In the genomic region with DNA sequence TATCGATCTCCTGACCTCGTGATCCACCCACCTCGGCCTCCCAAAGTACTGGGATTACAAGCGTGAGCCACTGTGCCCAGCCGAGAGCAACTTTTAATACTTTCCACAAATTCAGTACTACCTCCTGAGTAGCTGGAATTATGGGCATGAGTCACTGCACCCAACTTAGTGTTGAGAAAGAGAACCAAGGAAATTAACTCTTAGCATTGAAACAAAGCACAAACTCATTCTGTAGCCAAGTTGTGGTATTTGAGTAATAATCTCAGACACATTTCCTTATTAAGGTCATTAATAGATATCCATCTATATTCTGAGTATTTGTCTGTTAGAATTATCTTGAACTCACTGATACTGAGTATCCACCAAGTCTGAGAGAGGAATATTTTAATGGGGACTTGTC, we compare ENCODE assay signal across 26 cellular contexts. TPM values are rescaled to one million over a fixed set of nuclear protein-coding genes. Genes with fewer than 3 reads are reported as not detected.
DNase-seq lines count a peak whose midpoint lies in the region; ATAC-seq, FAIRE-seq and TF ChIP-seq lines count a peak whose summit lies in the region.
"Had no signal": no experiment of that assay in that cellular context is flagged by ENCODE, and none has a peak within 500 bp of the region (broad histone marks: within the 10 kb centered on the region; RNA-seq: fewer than 3 reads in every experiment).

No MANE protein-coding gene starts in this region.

- no peak overlapping the region for H3K4me3 Mint-ChIP-seq in astrocyte (ENCODE audit: unreplicated experiment)
- H3K4me3 Mint-ChIP-seq: HFFc6, IgD-negative memory B cell, T-cell had no signal

- no peak overlapping the region for H3K27ac Mint-ChIP-seq in astrocyte (ENCODE audit: unreplicated experiment)
- H3K27ac Mint-ChIP-seq: HFFc6, IgD-negative memory B cell, T-cell had no signal

- H3K27ac ChIP-seq in C4-2B (peak overlapping the region; percentile 15; the same call in 1 of the 2 replicates), astrocyte (ENCODE audit: low read depth, low read length) (no peak overlapping the region)
- H3K27ac ChIP-seq: KMS-11, SJSA1 had no signal

- H4K20me1 ChIP-seq in astrocyte (ENCODE audit: insufficient read depth, low read length): no peaks in the 10 kb centered on the region

- TF ChIP-seq CTCF in C4-2B (conservative IDR thresholded peaks at IDR 0.05): no peak
- no peak for TF ChIP-seq CTCF in astrocyte (IDR thresholded peaks at IDR 0.05; ENCODE audit: insufficient read depth, low read depth, low read length)

- ATAC-seq in HG03520 (IDR thresholded peaks at IDR 0.05; ENCODE audit: unreplicated experiment): no peak
- ATAC-seq: T-cell had no signal

- no peak overlapping the region for H2AFZ ChIP-seq in astrocyte (ENCODE audit: low read depth, low read length)

- no peaks in the 10 kb centered on the region for H3K4me1 ChIP-seq in astrocyte (ENCODE audit: insufficient read depth, low read length)
- H3K4me1 ChIP-seq: BE2C, SJSA1 had no signal

- H3K79me2 ChIP-seq in astrocyte (ENCODE audit: insufficient read depth, low read length): no peaks in the 10 kb centered on the region

- no peaks in the 10 kb centered on the region for H3K9me3 Mint-ChIP-seq in astrocyte (ENCODE audit: unreplicated experiment)
- H3K9me3 Mint-ChIP-seq: HFFc6, IgD-negative memory B cell, T-cell had no signal

- peak; percentile 42 for DNase-seq in M059J (ENCODE audit: low read depth)
- DNase-seq in astrocyte (ENCODE audit: low read depth): peak; percentile 32
- DNase-seq in fibroblast of peridontal ligament (ENCODE audit: extremely low read depth): peak; percentile 6
- DNase-seq in SKM-1 treated with dmso at 0.1 percent for 144 hours (lab: John Stamatoyannopoulos, UW; ENCODE audit: unreplicated experiment): no peak
- no peak for DNase-seq in stimulated activated CD4-positive, alpha-beta T cell treated with anti-CD3 and anti-CD28 coated beads, Interleukin-4, amount 100 ng/mL, for 1 hour
- DNase-seq in HEK293T (ENCODE audit: extremely low spot score): no peak
- DNase-seq: 8988T, ACHN, BE2C, H7, HFFc6, NCI-H1694 treated with DMSO at 0.1 percent for 48 hours, NCI-H2081, NCI-H2227 treated with DMSO at 0.1 percent for 48 hours, NCI-H510A, NCI-H69, Right ventricle myocardium superior, RPMI8226, T-cell had no signal

- no peaks in the 10 kb centered on the region for H3K27me3 Mint-ChIP-seq in astrocyte (ENCODE audit: low read depth, unreplicated experiment)

- H3K9me3 ChIP-seq in astrocyte (ENCODE audit: insufficient read depth, low read depth, low read length): no peaks in the 10 kb centered on the region
- H3K9me3 ChIP-seq: BE2C, SJSA1 had no signal

- no peaks in the 10 kb centered on the region for H3K36me3 Mint-ChIP-seq in astrocyte (ENCODE audit: low read depth, unreplicated experiment)
- H3K36me3 Mint-ChIP-seq: IgD-negative memory B cell, T-cell had no signal

- no peak overlapping the region for H3K4me2 ChIP-seq in astrocyte (ENCODE audit: low read length)
- H3K4me2 ChIP-seq: KMS-11 had no signal

- no peak overlapping the region for H3K9ac ChIP-seq in astrocyte (ENCODE audit: low read length)
- H3K9ac ChIP-seq: KMS-11 had no signal

- no peak overlapping the region for H3K4me3 ChIP-seq in astrocyte (ENCODE audit: insufficient read depth, low read depth, low read length)
- H3K4me3 ChIP-seq: SJSA1 had no signal

- CTCF ChIA-PET in HEK293T (lab: Yijun Ruan, JAX): no interaction called here

- peaks cover 11% of the 10 kb centered on the region for H3K4me1 Mint-ChIP-seq in astrocyte (ENCODE audit: low read depth, unreplicated experiment)
- H3K4me1 Mint-ChIP-seq: IgD-negative memory B cell, T-cell had no signal

- H3K36me3 ChIP-seq in astrocyte (ENCODE audit: insufficient read depth, low read length): no peaks in the 10 kb centered on the region
- H3K36me3 ChIP-seq: BE2C, SJSA1 had no signal

- no peak for FAIRE-seq in astrocyte (lab: Jason Lieb, UNC)
- FAIRE-seq: D721Med, GM18507 had no signal

- POLR2A ChIA-PET in HEK293T (lab: Yijun Ruan, JAX): no interaction called here

- H3K27me3 ChIP-seq in astrocyte (ENCODE audit: insufficient read depth, low read length): no peaks in the 10 kb centered on the region
- H3K27me3 ChIP-seq: BE2C had no signal

TF ChIP-seq in HEK293T, 16 proteins besides CTCF, POLR2A, EP300 and RAD21:
- no peak for TF ChIP-seq SP1 (IDR thresholded peaks at IDR 0.05)

RNA-seq across cellular contexts. Expression of a gene that starts 14.3 kb away (rescaled TPM):
- total RNA-seq in M059J (2014; rRNA removed; shearing (Covaris generic)): 6.2 and 7.1 TPM in 2 replicates
- total RNA-seq in astrocyte: 4.6 and 5.7 TPM in 2 replicates

RNA-seq across cellular contexts. Expression of a gene that starts 35.2 kb away (rescaled TPM):
- 16.4 and 26.8 TPM in 2 replicates for total RNA-seq in M059J (2014; rRNA removed; shearing (Covaris generic))
- 23.7 and 24.2 TPM in 2 replicates for total RNA-seq in astrocyte

RNA-seq across cellular contexts. Expression of a gene that starts 53.1 kb away (rescaled TPM):
- total RNA-seq in M059J (2014; rRNA removed; shearing (Covaris generic)): not detected in 2 replicates
- not detected in 2 replicates for total RNA-seq in astrocyte
- total RNA-seq: H7, HFFc6, SJSA1 had no signal

Comparison
In these comparisons a context has a peak if more than half of its experiments do, and no peak if none do; other contexts are left out.
1. DNase-seq: peak in M059J (single experiment), astrocyte (single experiment) and fibroblast of peridontal ligament (single experiment); none in SKM-1 treated with dmso at 0.1 percent for 144 hours (single experiment), stimulated activated CD4-positive, alpha-beta T cell treated with anti-CD3 and anti-CD28 coated beads, Interleukin-4, amount 100 ng/mL, for 1 hour (single experiment) and HEK293T (single experiment).